12 cellular contexts compared by ENCODE assay signal in the genomic region with DNA sequence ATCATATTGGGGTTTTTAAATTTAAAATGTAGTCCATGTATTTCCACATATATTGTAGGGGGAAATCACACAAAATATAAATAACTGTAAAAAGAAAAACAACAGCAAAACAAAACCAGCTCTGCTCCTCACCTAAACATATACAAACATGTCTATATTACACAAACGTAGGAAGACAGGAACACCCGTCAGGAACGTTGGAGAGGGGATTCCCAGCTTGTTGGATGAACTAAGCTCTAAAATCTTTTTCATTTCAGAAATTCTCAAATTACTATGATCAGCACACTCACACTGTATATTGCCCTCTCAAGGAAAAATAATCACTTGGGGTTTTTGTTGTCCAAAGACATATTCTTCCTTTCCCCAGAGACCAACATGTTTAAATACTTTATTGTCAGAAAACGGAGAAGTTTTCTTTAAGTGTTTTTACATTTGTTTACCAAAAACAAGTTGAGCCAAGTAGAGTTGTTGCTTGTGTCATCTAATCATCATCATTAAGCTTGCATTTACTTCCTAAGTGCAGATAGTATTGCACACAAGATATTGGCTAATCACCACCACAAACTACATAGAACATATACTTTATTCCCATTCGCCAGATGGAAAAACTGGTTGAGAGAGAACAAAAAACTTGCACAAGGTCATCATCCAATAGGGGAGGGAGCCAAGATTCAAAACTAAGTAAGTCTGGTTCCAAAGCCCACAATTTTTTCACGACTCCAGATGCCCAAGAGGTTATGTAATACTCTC. TPM values are rescaled to one million over a fixed set of nuclear protein-coding genes. Genes with fewer than 3 reads are reported as not detected.
"Had no signal": no experiment of that assay in that cellular context is flagged by ENCODE, and none has a peak within 500 bp of the region (broad histone marks: within the 10 kb centered on the region; RNA-seq: fewer than 3 reads in every experiment).

No MANE protein-coding gene starts in this region.

- H3K27me3 ChIP-seq: body of pancreas, right lobe of liver had no signal

- ATAC-seq: body of pancreas; naive thymus-derived CD8-positive, alpha-beta T cell had no signal

- DNase-seq: activated T-cell treated with anti-CD3 and anti-CD28 coated beads, Interleukin-2, amount 50 U/mL, for 1 hour; amniotic stem cell; cerebellar nuclear complex; dermis blood vessel endothelial cell; left cardiac atrium; mucosa of descending colon; naive thymus-derived CD8-positive, alpha-beta T cell; right lobe of liver; stimulated activated CD4-positive, alpha-beta T cell treated with anti-CD3 and anti-CD28 coated beads, Interleukin-1b, Interleukin-23, amount 100 ng/mL, for 48 hours; stimulated activated naive CD4-positive, alpha-beta T cell had no signal

- H3K4me3 ChIP-seq: body of pancreas, mucosa of descending colon, right lobe of liver had no signal

- H3K36me3 ChIP-seq: right lobe of liver had no signal

- H3K9me3 ChIP-seq: body of pancreas, mucosa of descending colon, right lobe of liver had no signal

RNA-seq across cellular contexts. Expression of a gene that starts 2.4 kb away (rescaled TPM):
- total RNA-seq: dermis blood vessel endothelial cell, lung microvascular endothelial cell had no signal
